In genomic region chr20:16030253-16030652, GRCh38 we compare ENCODE assay signal across 16 cellular contexts.
DNase-seq lines count a peak whose midpoint lies in the region; ATAC-seq and TF ChIP-seq lines count a peak whose summit lies in the region.
"Had no signal": no experiment of that assay in that cellular context is flagged by ENCODE, and none has a peak within 500 bp of the region (broad histone marks: within the 10 kb centered on the region; RNA-seq: fewer than 3 reads in every experiment).

No MANE protein-coding gene starts in this region.

- peaks cover 68% of the 10 kb centered on the region for H3K79me2 ChIP-seq in OCI-LY3 (ENCODE audit: low read length)
- no peaks in the 10 kb centered on the region for H3K79me2 ChIP-seq in Karpas-422 (ENCODE audit: low read length)

- DNase-seq in stimulated activated naive B cell treated with anti-CD40 and anti-IgM and Interleukin-4, amounts not matched to agents 10 μg/mL and 1 μg/mL and 100 μg/mL, for 72 hours: no peak
- no peak for DNase-seq in tibial artery
- no peak for DNase-seq in Karpas-422
- DNase-seq: AML-193; Caco-2; Calu3; CD4-positive, alpha-beta T cell; CD8-positive, alpha-beta T cell; DMS79 treated with DMSO at 0.1 percent for 48 hours; GF-D8 had no signal

- no peak overlapping the region for H3K4me3 Mint-ChIP-seq in stimulated activated naive B cell treated with anti-CD40 and anti-IgM and Interleukin-4, amounts not matched to agents 10 μg/mL and 1 μg/mL and 100 μg/mL, for 72 hours
- H3K4me3 Mint-ChIP-seq: B cell; CD4-positive, alpha-beta T cell; CD8-positive, alpha-beta T cell had no signal

- no peak for TF ChIP-seq CTCF in OCI-LY3 (IDR thresholded peaks at IDR 0.05; ENCODE audit: low read depth, low read length)
- no peak for TF ChIP-seq CTCF in tibial artery (IDR thresholded peaks at IDR 0.05)

- H3K4me1 Mint-ChIP-seq in stimulated activated naive B cell treated with anti-CD40 and anti-IgM and Interleukin-4, amounts not matched to agents 10 μg/mL and 1 μg/mL and 100 μg/mL, for 72 hours: peaks cover 38 to 81% of the 10 kb centered on the region in 2 donors

- H3K4me3 ChIP-seq in BLaER1: no peak overlapping the region
- H3K4me3 ChIP-seq in OCI-LY3 (ENCODE audit: low read length): no peak overlapping the region
- no peak overlapping the region for H3K4me3 ChIP-seq in tibial artery
- no peak overlapping the region for H3K4me3 ChIP-seq in Karpas-422 (ENCODE audit: low read length)
- H3K4me3 ChIP-seq: A549 had no signal

- peak overlapping the region; percentile 51 for H3K4me2 ChIP-seq in BLaER1
- 0 out of 2 replicates have a peak overlapping the region, but pooled peaks have one; percentile 1 for H3K4me2 ChIP-seq in OCI-LY3 (ENCODE audit: low read length)
- H3K4me2 ChIP-seq in Karpas-422 (ENCODE audit: low read depth, low read length, poor library complexity, severe bottlenecking): no peak overlapping the region
- H3K4me2 ChIP-seq: A549 had no signal

- no peak overlapping the region for H2AFZ ChIP-seq in OCI-LY3 (ENCODE audit: low read depth, low read length)
- H2AFZ ChIP-seq in Karpas-422 (ENCODE audit: low read length): no peak overlapping the region

- H3K27me3 ChIP-seq in BLaER1: no peaks in the 10 kb centered on the region
- H3K27me3 ChIP-seq in OCI-LY3 (ENCODE audit: low read depth, low read length): no peaks in the 10 kb centered on the region
- no peaks in the 10 kb centered on the region for H3K27me3 ChIP-seq in tibial artery
- no peaks in the 10 kb centered on the region for H3K27me3 ChIP-seq in Karpas-422 (ENCODE audit: low read length)

- H3K9me3 ChIP-seq in BLaER1 (peaks cover 53% of the 10 kb centered on the region), OCI-LY3 (ENCODE audit: insufficient read depth, low read length) (no peaks in the 10 kb centered on the region), tibial artery (no peaks in the 10 kb centered on the region), Karpas-422 (ENCODE audit: low read length) (no peaks in the 10 kb centered on the region)
- H3K9me3 ChIP-seq: A549, Caco-2 had no signal

- intact Hi-C loops in tibial artery (cut with DNase I; ENCODE audit: low total_unique reads): no loop called here

- H3K27ac ChIP-seq in BLaER1 (peak overlapping the region; percentile 47), OCI-LY3 (ENCODE audit: low read length) (no peak overlapping the region), tibial artery (no peak overlapping the region), Karpas-422 (ENCODE audit: low read length) (no peak overlapping the region)
- H3K27ac ChIP-seq: 22Rv1, A549, C4-2B had no signal

- no peak overlapping the region for H3K9ac ChIP-seq in BLaER1
- no peak overlapping the region for H3K9ac ChIP-seq in OCI-LY3 (ENCODE audit: low read length)
- no peak overlapping the region for H3K9ac ChIP-seq in Karpas-422 (ENCODE audit: low read length)

- H3K36me3 Mint-ChIP-seq in stimulated activated naive B cell treated with anti-CD40 and anti-IgM and Interleukin-4, amounts not matched to agents 10 μg/mL and 1 μg/mL and 100 μg/mL, for 72 hours: peaks cover 50 to 73% of the 10 kb centered on the region in 2 donors
- H3K36me3 Mint-ChIP-seq: CD8-positive, alpha-beta T cell had no signal

- peaks cover 14 to 16% of the 10 kb centered on the region in 2 donors for H3K9me3 Mint-ChIP-seq in stimulated activated naive B cell treated with anti-CD40 and anti-IgM and Interleukin-4, amounts not matched to agents 10 μg/mL and 1 μg/mL and 100 μg/mL, for 72 hours
- H3K9me3 Mint-ChIP-seq: CD4-positive, alpha-beta T cell; CD8-positive, alpha-beta T cell had no signal

- H3K27me3 Mint-ChIP-seq in stimulated activated naive B cell treated with anti-CD40 and anti-IgM and Interleukin-4, amounts not matched to agents 10 μg/mL and 1 μg/mL and 100 μg/mL, for 72 hours: no peaks in the 10 kb centered on the region
- H3K27me3 Mint-ChIP-seq: B cell; CD4-positive, alpha-beta T cell had no signal

- H3K36me3 ChIP-seq in BLaER1: no peaks in the 10 kb centered on the region; the same call in 1 of the 2 replicates
- peaks cover 42% of the 10 kb centered on the region for H3K36me3 ChIP-seq in OCI-LY3 (replicated peaks; ENCODE audit: low read depth, low read length)
- H3K36me3 ChIP-seq in tibial artery: no peaks in the 10 kb centered on the region
- no peaks in the 10 kb centered on the region for H3K36me3 ChIP-seq in Karpas-422 (ENCODE audit: insufficient read depth, low read length)

- peak overlapping the region; percentile 16 for H3K27ac Mint-ChIP-seq in stimulated activated naive B cell treated with anti-CD40 and anti-IgM and Interleukin-4, amounts not matched to agents 10 μg/mL and 1 μg/mL and 100 μg/mL, for 72 hours
- H3K27ac Mint-ChIP-seq: B cell; CD4-positive, alpha-beta T cell; CD8-positive, alpha-beta T cell had no signal

- peak; percentile 51 to 68 for ATAC-seq in stimulated activated naive B cell treated with anti-CD40 and anti-IgM and Interleukin-4, amounts not matched to agents 10 μg/mL and 1 μg/mL and 100 μg/mL, for 72 hours (replicated peaks)
- ATAC-seq: A549; CD8-positive, alpha-beta T cell had no signal

- H3K9me2 ChIP-seq in Karpas-422 (replicated peaks; ENCODE audit: insufficient read depth, low read length): no peaks in the 10 kb centered on the region

- H4K20me1 ChIP-seq in BLaER1: no peaks in the 10 kb centered on the region
- peaks cover 76% of the 10 kb centered on the region for H4K20me1 ChIP-seq in OCI-LY3 (ENCODE audit: insufficient read depth, low read length)
- no peaks in the 10 kb centered on the region for H4K20me1 ChIP-seq in Karpas-422 (ENCODE audit: insufficient read depth, low read depth, low read length)

- H3K4me1 ChIP-seq in BLaER1 (peaks cover 55% of the 10 kb centered on the region), OCI-LY3 (ENCODE audit: low read length) (peaks cover 45% of the 10 kb centered on the region), tibial artery (no peaks in the 10 kb centered on the region), Karpas-422 (ENCODE audit: low read length) (peaks cover 12% of the 10 kb centered on the region)
- H3K4me1 ChIP-seq: A549, Caco-2 had no signal
